1 cellular context compared by ENCODE assay signal in the genomic region with DNA sequence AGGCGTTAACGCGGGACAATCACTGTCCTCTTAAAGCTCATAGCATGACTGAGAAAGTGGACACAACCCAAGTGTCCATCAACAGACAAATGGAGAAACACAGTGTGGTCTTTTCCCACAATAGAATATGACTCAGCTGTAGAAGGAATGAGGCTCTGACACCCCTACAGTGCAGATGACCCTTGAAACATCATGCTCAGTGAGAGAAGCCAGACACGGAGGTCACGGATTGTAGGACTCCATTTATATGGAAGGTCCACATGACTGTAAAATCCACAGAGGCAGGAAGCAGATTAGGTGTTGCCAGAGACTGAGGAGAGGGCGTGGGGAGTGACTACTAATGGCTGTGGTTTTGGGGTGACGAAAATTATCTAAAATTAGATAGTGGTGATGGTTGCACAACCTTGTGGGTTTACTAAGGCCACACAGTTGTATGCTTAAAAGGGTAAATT.
TF ChIP-seq lines count a peak whose summit lies in the region.

No MANE protein-coding gene starts in this region.

TF ChIP-seq in K562, 482 proteins besides CTCF, POLR2A, EP300 and RAD21 (continued from another document and continues in another):
- no peak for TF ChIP-seq CHD7 (IDR thresholded peaks at IDR 0.05; ENCODE audit: low read depth, low read length)
- no peak for TF ChIP-seq TOE1 (IDR thresholded peaks at IDR 0.05; ENCODE audit: borderline replicate concordance)
- no peak for TF ChIP-seq TOE1 (CRISPR knock-in tag; IDR thresholded peaks at IDR 0.05; ENCODE audit: borderline replicate concordance, low read depth)
- no peak for TF ChIP-seq MYBL2 (IDR thresholded peaks at IDR 0.05; ENCODE audit: low read depth)
- no peak for TF ChIP-seq MYBL2 (CRISPR knock-in tag; IDR thresholded peaks at IDR 0.05; ENCODE audit: borderline replicate concordance)
- no peak for TF ChIP-seq SETDB1 (IDR thresholded peaks at IDR 0.05; ENCODE audit: low read length)
- no peak for TF ChIP-seq POLR2AphosphoS2 (IDR thresholded peaks at IDR 0.05; ENCODE audit: low read length)
- no peak for TF ChIP-seq NR1H2 (CRISPR knock-in tag; IDR thresholded peaks at IDR 0.05)
- TF ChIP-seq ZNF584 (CRISPR knock-in tag; IDR thresholded peaks at IDR 0.05; ENCODE audit: low read depth): no peak
- TF ChIP-seq JUND (IDR thresholded peaks at IDR 0.05; ENCODE audit: borderline replicate concordance, low read depth, low read length): peak; percentile 55; the same call in 1 of the 2 replicates
- peak; percentile 40; the same call in 1 of the 3 replicates for TF ChIP-seq JUND (tag; IDR thresholded peaks at IDR 0.05; ENCODE audit: borderline replicate concordance, low read depth, low read length)
- no peak for TF ChIP-seq FOXK1 (CRISPR knock-in tag; IDR thresholded peaks at IDR 0.05; ENCODE audit: borderline replicate concordance)
- no peak for TF ChIP-seq NFE2 (IDR thresholded peaks at IDR 0.05; ENCODE audit: low read depth)
- TF ChIP-seq, protein P1, sequence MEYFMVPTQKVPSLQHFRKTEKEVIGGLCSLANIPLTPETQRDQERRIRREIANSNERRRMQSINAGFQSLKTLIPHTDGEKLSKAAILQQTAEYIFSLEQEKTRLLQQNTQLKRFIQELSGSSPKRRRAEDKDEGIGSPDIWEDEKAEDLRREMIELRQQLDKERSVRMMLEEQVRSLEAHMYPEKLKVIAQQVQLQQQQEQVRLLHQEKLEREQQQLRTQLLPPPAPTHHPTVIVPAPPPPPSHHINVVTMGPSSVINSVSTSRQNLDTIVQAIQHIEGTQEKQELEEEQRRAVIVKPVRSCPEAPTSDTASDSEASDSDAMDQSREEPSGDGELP (CRISPR knock-in tag; IDR thresholded peaks at IDR 0.05; ENCODE audit: borderline replicate concordance): 0 out of 2 replicates have a peak, but pooled peaks have one; percentile 16
- no peak for TF ChIP-seq ZBTB40 (IDR thresholded peaks at IDR 0.05)
- TF ChIP-seq ZBTB40 (CRISPR knock-in tag; IDR thresholded peaks at IDR 0.05): no peak
- TF ChIP-seq, protein P2, sequence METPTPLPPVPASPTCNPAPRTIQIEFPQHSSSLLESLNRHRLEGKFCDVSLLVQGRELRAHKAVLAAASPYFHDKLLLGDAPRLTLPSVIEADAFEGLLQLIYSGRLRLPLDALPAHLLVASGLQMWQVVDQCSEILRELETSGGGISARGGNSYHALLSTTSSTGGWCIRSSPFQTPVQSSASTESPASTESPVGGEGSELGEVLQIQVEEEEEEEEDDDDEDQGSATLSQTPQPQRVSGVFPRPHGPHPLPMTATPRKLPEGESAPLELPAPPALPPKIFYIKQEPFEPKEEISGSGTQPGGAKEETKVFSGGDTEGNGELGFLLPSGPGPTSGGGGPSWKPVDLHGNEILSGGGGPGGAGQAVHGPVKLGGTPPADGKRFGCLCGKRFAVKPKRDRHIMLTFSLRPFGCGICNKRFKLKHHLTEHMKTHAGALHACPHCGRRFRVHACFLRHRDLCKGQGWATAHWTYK (CRISPR knock-in tag; IDR thresholded peaks at IDR 0.05): peak; percentile 42; the same call in 1 of the 2 replicates
- TF ChIP-seq, protein P3, sequence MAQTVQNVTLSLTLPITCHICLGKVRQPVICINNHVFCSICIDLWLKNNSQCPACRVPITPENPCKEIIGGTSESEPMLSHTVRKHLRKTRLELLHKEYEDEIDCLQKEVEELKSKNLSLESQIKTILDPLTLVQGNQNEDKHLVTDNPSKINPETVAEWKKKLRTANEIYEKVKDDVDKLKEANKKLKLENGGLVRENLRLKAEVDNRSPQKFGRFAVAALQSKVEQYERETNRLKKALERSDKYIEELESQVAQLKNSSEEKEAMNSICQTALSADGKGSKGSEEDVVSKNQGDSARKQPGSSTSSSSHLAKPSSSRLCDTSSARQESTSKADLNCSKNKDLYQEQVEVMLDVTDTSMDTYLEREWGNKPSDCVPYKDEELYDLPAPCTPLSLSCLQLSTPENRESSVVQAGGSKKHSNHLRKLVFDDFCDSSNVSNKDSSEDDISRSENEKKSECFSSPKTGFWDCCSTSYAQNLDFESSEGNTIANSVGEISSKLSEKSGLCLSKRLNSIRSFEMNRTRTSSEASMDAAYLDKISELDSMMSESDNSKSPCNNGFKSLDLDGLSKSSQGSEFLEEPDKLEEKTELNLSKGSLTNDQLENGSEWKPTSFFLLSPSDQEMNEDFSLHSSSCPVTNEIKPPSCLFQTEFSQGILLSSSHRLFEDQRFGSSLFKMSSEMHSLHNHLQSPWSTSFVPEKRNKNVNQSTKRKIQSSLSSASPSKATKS (CRISPR knock-in tag; IDR thresholded peaks at IDR 0.05): no peak
- TF ChIP-seq TEAD1 (CRISPR knock-in tag; IDR thresholded peaks at IDR 0.05): peak in 1 of 2 experiments; percentile 65; a peak in 1 of 4 replicates
- TF ChIP-seq ARID2 (IDR thresholded peaks at IDR 0.05): no peak
- peak in 1 of 2 experiments; percentile 58; a peak in 2 of 4 replicates for TF ChIP-seq TBL1XR1 (IDR thresholded peaks at IDR 0.05; ENCODE audit: low read length in 2 of 2)
- TF ChIP-seq ARID1B (IDR thresholded peaks at IDR 0.05): peak; percentile 66; the same call in 1 of the 2 replicates
- no peak for TF ChIP-seq ZBTB8A (IDR thresholded peaks at IDR 0.05; ENCODE audit: partially characterized antibody)
- TF ChIP-seq FOXK2 (conservative IDR thresholded peaks at IDR 0.05 in 1 of 2, IDR thresholded peaks at IDR 0.05 in 1 of 2; ENCODE audit: low read depth in 2 of 2): no peak
- no peak for TF ChIP-seq RFX5 (IDR thresholded peaks at IDR 0.05; ENCODE audit: low read depth, low read length)
- no peak for TF ChIP-seq ZNF444 (CRISPR knock-in tag; IDR thresholded peaks at IDR 0.05)
- TF ChIP-seq TCF3 (CRISPR knock-in tag; IDR thresholded peaks at IDR 0.05): peak; percentile 54; the same call in 1 of the 2 replicates
- TF ChIP-seq CBX2 (IDR thresholded peaks at IDR 0.05; ENCODE audit: insufficient read depth, low read length, poor library complexity, severe bottlenecking): no peak
- TF ChIP-seq RBM22 (IDR thresholded peaks at IDR 0.05; ENCODE audit: low read depth, low read length, poor library complexity, severe bottlenecking): no peak
- TF ChIP-seq TEAD2 (tag; IDR thresholded peaks at IDR 0.05): no peak
- peak; percentile 75 for TF ChIP-seq MEF2A (IDR thresholded peaks at IDR 0.05; ENCODE audit: control insufficient read depth, low read depth, low read length)
